Comparison of ENCODE assay signal across 23 cellular contexts in the genomic region with DNA sequence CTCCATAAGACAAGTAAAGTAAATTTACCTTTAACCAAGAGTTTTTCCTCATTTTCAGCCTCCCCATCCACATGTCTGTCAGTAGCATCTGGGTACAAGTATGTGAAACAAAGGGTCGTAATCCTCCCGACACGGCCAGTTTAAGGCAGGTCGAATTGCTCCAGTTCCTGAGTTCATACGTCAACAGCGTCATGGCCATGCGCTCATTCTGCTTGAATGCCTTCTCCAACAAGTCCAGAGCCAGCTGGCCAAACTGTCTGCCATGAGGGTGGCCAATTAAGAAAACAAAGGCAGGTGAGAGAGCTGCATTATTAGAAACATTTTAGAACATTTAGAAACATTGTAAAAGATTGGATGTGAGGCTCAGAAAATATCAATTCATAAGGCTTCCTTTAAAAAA.
DNase-seq lines count a peak whose midpoint lies in the region; FAIRE-seq and TF ChIP-seq lines count a peak whose summit lies in the region.
"Had no signal": no experiment of that assay in that cellular context is flagged by ENCODE, and none has a peak within 500 bp of the region (broad histone marks: within the 10 kb centered on the region; RNA-seq: fewer than 3 reads in every experiment).

No MANE protein-coding gene starts in this region.

- no peak for FAIRE-seq in GM12892 (lab: Jason Lieb, UNC)
- FAIRE-seq: A549, GM12878 had no signal

- H3K4me1 Mint-ChIP-seq in glutamatergic neuron (ENCODE audit: low read depth, unreplicated experiment) = peaks cover 12% of the 10 kb centered on the region
- H3K4me1 Mint-ChIP-seq: B cell, CD14-positive monocyte had no signal

- H3K36me3 Mint-ChIP-seq in glutamatergic neuron (ENCODE audit: unreplicated experiment) = no peaks in the 10 kb centered on the region
- H3K36me3 Mint-ChIP-seq: CD14-positive monocyte had no signal

- peak overlapping the region; percentile 40 for H3K27ac Mint-ChIP-seq in glutamatergic neuron (ENCODE audit: unreplicated experiment)
- H3K27ac Mint-ChIP-seq: B cell; CD14-positive monocyte; HFFc6; T-helper 1 cell treated with Interleukin-12 subunit alpha and Interleukin-12 subunit beta and Interleukin-4 antibody, amounts not matched to agents 30 μg/mL and 1 μg/mL, for 36 hours had no signal

- TF ChIP-seq POLR2A in GM12892 (IDR thresholded peaks at IDR 0.05; ENCODE audit: low read depth, low read length) = no peak

- TF ChIP-seq CTCF in glutamatergic neuron (IDR thresholded peaks at IDR 0.05; ENCODE audit: partially characterized antibody, unreplicated experiment) = no peak

- H3K27me3 Mint-ChIP-seq in glutamatergic neuron (ENCODE audit: unreplicated experiment) = no peaks in the 10 kb centered on the region

- DNase-seq in DMS53 (lab: John Stamatoyannopoulos, UW) = peak; percentile 93
- peak; percentile 72 for DNase-seq in NCI-H146 (lab: John Stamatoyannopoulos, UW)
- peak; percentile 29 for DNase-seq in NCI-H69 (lab: John Stamatoyannopoulos, UW)
- DNase-seq in glutamatergic neuron = no peak
- DNase-seq in HK-2 (ENCODE audit: unreplicated experiment) = no peak
- DNase-seq in GM12892 (ENCODE audit: insufficient read length) = no peak
- no peak for DNase-seq in middle frontal gyrus (ENCODE audit: extremely low spot score, low spot score)
- no peak for DNase-seq in NCI-H524 treated with DMSO at 0.1 percent for 48 hours (lab: John Stamatoyannopoulos, UW)
- DNase-seq: DND-41, H7, HFFc6, KBM-7, NCI-H1092, NCI-H1694, NCI-H226, NCI-H526, Peyer's patch, T1000 had no signal

- H3K4me3 Mint-ChIP-seq in glutamatergic neuron (ENCODE audit: unreplicated experiment) = no peak overlapping the region
- H3K4me3 Mint-ChIP-seq: B cell; CD14-positive monocyte; HFFc6; T-helper 1 cell treated with Interleukin-12 subunit alpha and Interleukin-12 subunit beta and Interleukin-4 antibody, amounts not matched to agents 30 μg/mL and 1 μg/mL, for 36 hours had no signal

- peaks cover 2% of the 10 kb centered on the region for H3K9me3 Mint-ChIP-seq in glutamatergic neuron (ENCODE audit: unreplicated experiment)
- H3K9me3 Mint-ChIP-seq: HFFc6; T-helper 1 cell treated with Interleukin-12 subunit alpha and Interleukin-12 subunit beta and Interleukin-4 antibody, amounts not matched to agents 30 μg/mL and 1 μg/mL, for 36 hours had no signal

Comparison
In these comparisons a context has a peak if more than half of its experiments do, and no peak if none do; other contexts are left out.
1. DNase-seq: peak in DMS53 (single experiment), NCI-H146 (single experiment) and NCI-H69 (single experiment); none in glutamatergic neuron (single experiment), HK-2 (single experiment), GM12892 (single experiment), middle frontal gyrus (single experiment) and NCI-H524 treated with DMSO at 0.1 percent for 48 hours (single experiment).